ENCODE assay signal across 25 cellular contexts in the genomic region with DNA sequence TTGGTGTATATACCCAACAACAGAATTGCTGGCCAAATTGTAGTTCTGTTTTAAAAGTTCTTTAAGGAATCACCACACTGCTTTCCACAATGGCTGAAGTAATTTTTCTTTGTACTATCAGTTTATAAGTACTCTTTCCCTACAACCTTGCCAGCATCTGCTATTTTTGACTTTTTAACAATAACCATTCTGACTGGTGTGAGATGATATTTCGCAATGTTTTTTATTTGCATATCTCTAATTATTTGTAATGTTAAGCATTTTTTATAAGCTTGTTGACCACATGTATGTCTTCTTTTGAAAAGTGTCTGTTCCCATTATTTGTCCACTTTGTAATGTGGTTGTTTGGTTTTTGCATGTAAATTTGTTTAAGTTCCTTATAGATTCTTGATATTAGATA.
"Had no signal": no experiment of that assay in that cellular context is flagged by ENCODE, and none has a peak within 500 bp of the region (broad histone marks: within the 10 kb centered on the region; RNA-seq: fewer than 3 reads in every experiment).

No MANE protein-coding gene starts in this region.

- FAIRE-seq: endothelial cell of umbilical vein, frontal cortex, kidney had no signal

- H3K27me3 ChIP-seq: esophagus muscularis mucosa, foreskin keratinocyte, gastroesophageal sphincter, hepatocyte had no signal

- H3K4me2 ChIP-seq: hepatocyte had no signal

- H2AFZ ChIP-seq: hepatocyte had no signal

- DNase-seq: dermis blood vessel endothelial cell; dorsolateral prefrontal cortex; effector CD4-positive, alpha-beta T cell; effector memory CD4-positive, alpha-beta T cell; foreskin keratinocyte; heart left ventricle; hypothalamus; immature natural killer cell; islet precursor cell; kidney; kidney glomerular epithelial cell; left colon; left ventricle myocardium inferior; lower lobe of right lung; mesenchymal stem cell; mucosa of descending colon; naive B cell; naive thymus-derived CD8-positive, alpha-beta T cell had no signal

- H3K27ac ChIP-seq: coronary artery, dorsolateral prefrontal cortex, esophagus muscularis mucosa, foreskin keratinocyte, gastroesophageal sphincter, heart left ventricle, hepatocyte, left ventricle myocardium inferior, lower lobe of right lung had no signal

- ATAC-seq: foreskin keratinocyte; gastroesophageal sphincter; heart left ventricle; left colon; left lobe of liver; lower lobe of right lung; mucosa of descending colon; naive thymus-derived CD8-positive, alpha-beta T cell had no signal

- H3K9me3 ChIP-seq: esophagus muscularis mucosa, gastroesophageal sphincter, left ventricle myocardium inferior, lower lobe of right lung, mucosa of descending colon had no signal

- H3K4me3 ChIP-seq: coronary artery, dorsolateral prefrontal cortex, esophagus muscularis mucosa, gastroesophageal sphincter, heart left ventricle, hepatocyte, left ventricle myocardium inferior, lower lobe of right lung, mucosa of descending colon had no signal

- H3K4me1 ChIP-seq: esophagus muscularis mucosa, foreskin keratinocyte, gastroesophageal sphincter, heart left ventricle, left ventricle myocardium inferior, lower lobe of right lung had no signal

- H3K36me3 ChIP-seq: esophagus muscularis mucosa, gastroesophageal sphincter, heart left ventricle, left ventricle myocardium inferior, lower lobe of right lung had no signal
